14 cellular contexts compared by ENCODE assay signal in genomic region chr2:25249785-25250184, GRCh38.
A peak's percentile ranks its signal among the peaks of the same experiment; 100 is the strongest.
DNase-seq lines count a peak whose midpoint lies in the region; ATAC-seq, FAIRE-seq and TF ChIP-seq lines count a peak whose summit lies in the region.
"Had no signal": no experiment of that assay in that cellular context is flagged by ENCODE, and none has a peak within 500 bp of the region (broad histone marks: within the 10 kb centered on the region; RNA-seq: fewer than 3 reads in every experiment).

No MANE protein-coding gene starts in this region.

- H3K36me3 ChIP-seq in endothelial cell of umbilical vein (ENCODE audit: control insufficient read depth in 2 of 2, extremely low read depth in 1 of 2, insufficient read depth in 2 of 2, low read length in 2 of 2) (peaks cover 4 to 32% of the 10 kb centered on the region in 2 experiments), trophoblast cell (ENCODE audit: control insufficient read depth in 1 of 2, insufficient read depth in 2 of 2, low read length in 2 of 2) (peaks cover 34 to 36% of the 10 kb centered on the region in 2 experiments)

- no peak for FAIRE-seq in endothelial cell of umbilical vein (lab: Jason Lieb, UNC)

- POLR2A ChIA-PET in T-cell (lab: Charles Lee), result interaction anchor here in 1 of 2 donors (0.6 kb wide), 1 partner anchor 86 kb away, joined by 4 read pairs; no protein-coding TSS in a partner anchor
- POLR2A ChIA-PET in endothelial cell of umbilical vein (lab: Charles Lee), result no interaction called here

- H3K27ac ChIP-seq in endothelial cell of umbilical vein (ENCODE audit: insufficient read depth, low read depth, low read length) (no peak overlapping the region), trophoblast cell (ENCODE audit: low read depth, low read length) (no peak overlapping the region)
- H3K27ac ChIP-seq: ascending aorta had no signal

- BruUV-seq in endothelial cell of umbilical vein (replicated peaks; lab: Mats Ljungman, UMichigan), result TSS peak; percentile 16

- dilution Hi-C loops in endothelial cell of umbilical vein (cut with MboI; ENCODE audit: extremely low pct_ligation_motif_present, low sequenced_read_pairs), result no loop called here

- no peak for TF ChIP-seq CTCF in endothelial cell of umbilical vein (IDR thresholded peaks at IDR 0.05; ENCODE audit: extremely low read depth in 1 of 2, insufficient read depth in 1 of 2, low read depth in 1 of 2, low read length in 2 of 2)

- peaks cover 36% of the 10 kb centered on the region for H3K36me3 Mint-ChIP-seq in activated T-cell treated with anti-CD3 and anti-CD28 coated beads, Interleukin-2, amount 50 U/mL, for 4 hours (ENCODE audit: insufficient read depth)
- H3K36me3 Mint-ChIP-seq in T-cell, result peaks cover 24% of the 10 kb centered on the region

- H2AFZ ChIP-seq in endothelial cell of umbilical vein (ENCODE audit: low read depth, low read length), result no peak overlapping the region
- no peak overlapping the region for H2AFZ ChIP-seq in trophoblast cell (ENCODE audit: insufficient read depth, low read length, poor library complexity)

- H3K9me1 ChIP-seq in endothelial cell of umbilical vein (replicated peaks; ENCODE audit: control insufficient read depth, extremely low read depth, insufficient read depth, low read length), result no peaks in the 10 kb centered on the region

- H3K4me3 ChIP-seq in endothelial cell of umbilical vein (replicated peaks in 1 of 3; ENCODE audit: insufficient read depth in 1 of 3, low read depth in 1 of 3, low read length in 3 of 3), result no peak overlapping the region
- H3K4me3 ChIP-seq in trophoblast cell (ENCODE audit: low read depth, low read length), result no peak overlapping the region
- H3K4me3 ChIP-seq: ascending aorta, gastroesophageal sphincter, HAP-1 had no signal

- H3K4me3 Mint-ChIP-seq in activated T-cell treated with anti-CD3 and anti-CD28 coated beads, Interleukin-2, amount 50 U/mL, for 4 hours, result peak overlapping the region; percentile 79
- peak overlapping the region; percentile 38 to 84 (median 83) for H3K4me3 Mint-ChIP-seq in T-cell

- H3K4me2 ChIP-seq in endothelial cell of umbilical vein (ENCODE audit: insufficient read depth, low read length) (no peak overlapping the region), trophoblast cell (ENCODE audit: low read length) (no peak overlapping the region)

- H2BK12ac ChIP-seq in trophoblast cell (ENCODE audit: low read length), result no peak overlapping the region

- no peak overlapping the region for H4K8ac ChIP-seq in trophoblast cell (ENCODE audit: low read depth, low read length)

- no peaks in the 10 kb centered on the region for H3K27me3 Mint-ChIP-seq in activated T-cell treated with anti-CD3 and anti-CD28 coated beads, Interleukin-2, amount 50 U/mL, for 4 hours (ENCODE audit: low read depth)
- H3K27me3 Mint-ChIP-seq in T-cell, result no peaks in the 10 kb centered on the region

- H4K91ac ChIP-seq in trophoblast cell (ENCODE audit: low read depth, low read length), result no peak overlapping the region

- H3K27me3 ChIP-seq in endothelial cell of umbilical vein (ENCODE audit: control insufficient read depth in 2 of 2, insufficient read depth in 2 of 2, low read length in 2 of 2) (no peaks in the 10 kb centered on the region), trophoblast cell (ENCODE audit: insufficient read depth, low read length) (no peaks in the 10 kb centered on the region)
- H3K27me3 ChIP-seq: ascending aorta, gastroesophageal sphincter had no signal

- DNase-seq in activated T-cell treated with anti-CD3 and anti-CD28 coated beads, Interleukin-2, amount 50 U/mL, for 4 hours, result no peak
- DNase-seq in activated T-cell treated with anti-CD3 and anti-CD28 coated beads for 4 hours, result no peak
- no peak for DNase-seq in T-cell
- no peak for DNase-seq in endothelial cell of umbilical vein (ENCODE audit: low read depth, low spot score)
- no peak for DNase-seq in trophoblast cell
- DNase-seq in AG08395 (ENCODE audit: low spot score), result no peak
- no peak for DNase-seq in NCI-H1105 (lab: John Stamatoyannopoulos, UW)
- DNase-seq: left cardiac atrium, NCI-H1092, T-helper 9 cell had no signal

- no peak overlapping the region for H4K12ac ChIP-seq in trophoblast cell (ENCODE audit: low read depth, low read length)

- no peak overlapping the region for H3K14ac ChIP-seq in trophoblast cell (ENCODE audit: low read length)

- H3K79me1 ChIP-seq in trophoblast cell (ENCODE audit: low read length), result peaks cover 20% of the 10 kb centered on the region

- no peak overlapping the region for H2BK120ac ChIP-seq in trophoblast cell (ENCODE audit: insufficient read depth, low read length, poor library complexity)

- H3K23ac ChIP-seq in trophoblast cell (ENCODE audit: low read length), result no peak overlapping the region

- H2BK5ac ChIP-seq in trophoblast cell (ENCODE audit: low read depth, low read length, poor library complexity), result no peak overlapping the region

- H3K4me1 ChIP-seq in endothelial cell of umbilical vein (ENCODE audit: control insufficient read depth, extremely low read depth, insufficient read depth, low read length) (peaks cover 21% of the 10 kb centered on the region), trophoblast cell (ENCODE audit: control insufficient read depth in 1 of 2, insufficient read depth in 2 of 2, low read length in 2 of 2) (peaks cover 16 to 19% of the 10 kb centered on the region in 2 experiments)
- H3K4me1 ChIP-seq: HAP-1 had no signal

- peak overlapping the region; percentile 46 to 93 for H3K27ac Mint-ChIP-seq in T-cell

- intact Hi-C loops in endothelial cell of umbilical vein (cut with micrococcal nuclease), result no loop called here

- CTCF ChIA-PET in T-cell (lab: Charles Lee), result interaction anchor here in 1 of 2 donors (0.5 kb wide), 1 partner anchor 11 kb away, joined by 3 read pairs; no protein-coding TSS in a partner anchor
- CTCF ChIA-PET in endothelial cell of umbilical vein (lab: Charles Lee), result interaction anchor here (1.0 to 1.3 kb wide), 4 partner anchors 21 to 274 kb away, joined by 3 to 7 read pairs (median 4); no protein-coding TSS in a partner anchor

- no peak for ATAC-seq in activated T-cell treated with anti-CD3 and anti-CD28 coated beads, Interleukin-2, amount 50 U/mL, for 4 hours
- no peak for ATAC-seq in T-cell (replicated peaks in 1 of 4)
- ATAC-seq in GM18519 (IDR thresholded peaks at IDR 0.05; ENCODE audit: low FRiP score, unreplicated experiment), result no peak
- ATAC-seq: gastroesophageal sphincter, left cardiac atrium had no signal

- no CpG with 5 or more reads among the region's 4 CpGs for WGBS in trophoblast cell (ENCODE audit: extremely low coverage, insufficient coverage, insufficient read length)

- no peaks in the 10 kb centered on the region for H4K20me1 ChIP-seq in endothelial cell of umbilical vein (replicated peaks; ENCODE audit: control insufficient read depth, extremely low read depth, insufficient read depth, low read length)

- H3K9ac ChIP-seq in endothelial cell of umbilical vein (replicated peaks; ENCODE audit: extremely low read depth, insufficient read depth, low read length) (no peak overlapping the region), trophoblast cell (ENCODE audit: low read length) (no peak overlapping the region)

- H3K9me3 ChIP-seq in endothelial cell of umbilical vein (replicated peaks; ENCODE audit: control insufficient read depth, insufficient read depth, low read length), result no peaks in the 10 kb centered on the region
- H3K9me3 ChIP-seq in trophoblast cell (ENCODE audit: insufficient read depth, low read depth, low read length), result no peaks in the 10 kb centered on the region
- H3K9me3 ChIP-seq: ascending aorta, gastroesophageal sphincter, HAP-1 had no signal

- H3K79me2 ChIP-seq in endothelial cell of umbilical vein (ENCODE audit: control insufficient read depth, insufficient read depth, low read length), result peaks cover 16% of the 10 kb centered on the region
- peaks cover 15% of the 10 kb centered on the region for H3K79me2 ChIP-seq in trophoblast cell (ENCODE audit: control insufficient read depth, insufficient read depth, low read length, poor library complexity)

- peaks cover 37% of the 10 kb centered on the region for H3K4me1 Mint-ChIP-seq in activated T-cell treated with anti-CD3 and anti-CD28 coated beads, Interleukin-2, amount 50 U/mL, for 4 hours (ENCODE audit: low read depth)
- H3K4me1 Mint-ChIP-seq in T-cell, result peaks cover 25 to 36% (median 34%) of the 10 kb centered on the region in 3 donors

- H3K18ac ChIP-seq in trophoblast cell (ENCODE audit: low read length), result no peak overlapping the region

- H2AK5ac ChIP-seq in trophoblast cell (ENCODE audit: low read length), result no peak overlapping the region

- no peaks in the 10 kb centered on the region for H3K9me3 Mint-ChIP-seq in activated T-cell treated with anti-CD3 and anti-CD28 coated beads, Interleukin-2, amount 50 U/mL, for 4 hours
- H3K9me3 Mint-ChIP-seq in T-cell, result no peaks in the 10 kb centered on the region

- H3K4ac ChIP-seq in trophoblast cell (ENCODE audit: low read depth, low read length), result peak overlapping the region; percentile 15

- TF ChIP-seq POLR2A in endothelial cell of umbilical vein (IDR thresholded peaks at IDR 0.05; ENCODE audit: low read depth, low read length), result no peak

TF ChIP-seq in endothelial cell of umbilical vein, 7 proteins besides CTCF, POLR2A, EP300 and RAD21:
- no peak for TF ChIP-seq JUN (IDR thresholded peaks at IDR 0.05; ENCODE audit: borderline replicate concordance, insufficient read depth, insufficient read length, low read depth)
- no peak for TF ChIP-seq MAX (IDR thresholded peaks at IDR 0.05; ENCODE audit: insufficient read depth, insufficient read length)
- no peak for TF ChIP-seq POLR2AphosphoS5 (IDR thresholded peaks at IDR 0.05; ENCODE audit: insufficient read depth, low read depth, low read length)
- no peak for TF ChIP-seq FOS (IDR thresholded peaks at IDR 0.05; ENCODE audit: borderline replicate concordance, insufficient read depth, low read length)
